1 cellular context compared by ENCODE assay signal in genomic region chr1:197013234-197013633, GRCh38.
TF ChIP-seq lines count a peak whose summit lies in the region.

No MANE protein-coding gene starts in this region.

TF ChIP-seq in SK-N-SH, 30 proteins besides CTCF, POLR2A, EP300 and RAD21 (continued from another document):
- TF ChIP-seq TEAD4 (IDR thresholded peaks at IDR 0.05; ENCODE audit: borderline replicate concordance, insufficient read depth) = no peak
- TF ChIP-seq SIN3A (IDR thresholded peaks at IDR 0.05; ENCODE audit: borderline replicate concordance, low read depth, low read length) = no peak
